In genomic region chr19:33778089-33778791, GRCh38 we compare ENCODE assay signal across 8 cellular contexts. TPM values are rescaled to one million over a fixed set of nuclear protein-coding genes. Genes with fewer than 3 reads are reported as not detected.
DNase-seq lines count a peak whose midpoint lies in the region; ATAC-seq and TF ChIP-seq lines count a peak whose summit lies in the region.

No MANE protein-coding gene starts in this region.

- peaks cover 5% of the 10 kb centered on the region for H3K36me3 Mint-ChIP-seq in Caco-2 (ENCODE audit: insufficient read depth, unreplicated experiment)
- no peaks in the 10 kb centered on the region for H3K36me3 Mint-ChIP-seq in activated T-helper 17 cell treated with anti-CD3 and anti-CD28 coated beads, Interleukin-2, amount 50 U/mL, for 72 hours (ENCODE audit: low read depth)

- H3K27ac ChIP-seq in thoracic aorta = no peak overlapping the region

- peak; percentile 84 for ATAC-seq in GM21423 (IDR thresholded peaks at IDR 0.05; ENCODE audit: unreplicated experiment)
- peak; percentile 91 for ATAC-seq in activated T-helper 17 cell treated with anti-CD3 and anti-CD28 coated beads, Interleukin-2, amount 50 U/mL, for 72 hours (replicated peaks)
- ATAC-seq in thoracic aorta (ENCODE audit: insufficient number of reproducible peaks, low FRiP score, low read depth) = peak; percentile 82

- H3K4me1 ChIP-seq in Caco-2 (no peaks in the 10 kb centered on the region), thoracic aorta (ENCODE audit: control insufficient read depth in 1 of 2, low read depth in 2 of 2) (peaks cover 4 to 16% of the 10 kb centered on the region in 2 donors)

- peaks cover 31% of the 10 kb centered on the region for H3K27me3 Mint-ChIP-seq in Caco-2 (ENCODE audit: insufficient read depth, unreplicated experiment)
- peaks cover 13% of the 10 kb centered on the region for H3K27me3 Mint-ChIP-seq in activated T-helper 17 cell treated with anti-CD3 and anti-CD28 coated beads, Interleukin-2, amount 50 U/mL, for 72 hours

- peaks cover 14% of the 10 kb centered on the region for H3K4me1 Mint-ChIP-seq in Caco-2 (ENCODE audit: low read depth, unreplicated experiment)
- H3K4me1 Mint-ChIP-seq in activated T-helper 17 cell treated with anti-CD3 and anti-CD28 coated beads, Interleukin-2, amount 50 U/mL, for 72 hours = peaks cover 12% of the 10 kb centered on the region

- POLR2A ChIA-PET in Caco-2 (lab: Charles Lee) = interaction anchor here (0.5 to 0.6 kb wide), 2 partner anchors 220 to 602 kb away, joined by 3 read pairs; no protein-coding TSS in a partner anchor

- intact Hi-C loops in Caco-2 (cut with micrococcal nuclease; ENCODE audit: unreplicated experiment) = loop anchor here (1.0 to 5.0 kb wide), 5 partner anchors 17 to 934 kb away; no protein-coding TSS in a partner anchor

- CTCF ChIA-PET in Caco-2 (lab: Charles Lee) = interaction anchor here (0.6 to 3.5 kb wide), 46 partner anchors 9 to 955 kb away, joined by 3 to 89 read pairs (median 4); partner anchors contain the start of gene KCTD15

- peak overlapping the region; percentile 85 for H3K4me3 Mint-ChIP-seq in Caco-2 (ENCODE audit: unreplicated experiment)
- no peak overlapping the region for H3K4me3 Mint-ChIP-seq in activated T-helper 17 cell treated with anti-CD3 and anti-CD28 coated beads, Interleukin-2, amount 50 U/mL, for 72 hours

- peak overlapping the region; percentile 32 for H3K4me3 ChIP-seq in Caco-2 (ENCODE audit: low read depth, low read length)
- H3K4me3 ChIP-seq in Jurkat, Clone E6-1 (ENCODE audit: low read length) = peak overlapping the region; percentile 16
- no peak overlapping the region for H3K4me3 ChIP-seq in fibroblast of villous mesenchyme (ENCODE audit: low read depth, low read length)
- peak overlapping the region; percentile 25 for H3K4me3 ChIP-seq in thoracic aorta

- H3K9me3 Mint-ChIP-seq in Caco-2 (ENCODE audit: unreplicated experiment) = no peaks in the 10 kb centered on the region
- H3K9me3 Mint-ChIP-seq in activated T-helper 17 cell treated with anti-CD3 and anti-CD28 coated beads, Interleukin-2, amount 50 U/mL, for 72 hours = no peaks in the 10 kb centered on the region

- no TSS peak for BruUV-seq in Caco-2 (replicated peaks; lab: Mats Ljungman, UMichigan)

- TF ChIP-seq CTCF in Caco-2 (IDR thresholded peaks at IDR 0.05; ENCODE audit: insufficient read depth in 1 of 2, low read depth in 1 of 2, low read length in 1 of 2, severe bottlenecking in 1 of 2, unreplicated experiment in 1 of 2) = peak; percentile 100
- peak; percentile 100 for TF ChIP-seq CTCF in fibroblast of villous mesenchyme (IDR thresholded peaks at IDR 0.05; ENCODE audit: insufficient read depth, low read depth, low read length)
- TF ChIP-seq CTCF in thoracic aorta (IDR thresholded peaks at IDR 0.05) = peak; percentile 100

- no peaks in the 10 kb centered on the region for H3K36me3 ChIP-seq in Caco-2 (ENCODE audit: control insufficient read depth, insufficient read depth, low read length)
- H3K36me3 ChIP-seq in thoracic aorta = no peaks in the 10 kb centered on the region

- DNase-seq in Caco-2 = peak; percentile 70 to 92
- DNase-seq in Jurkat, Clone E6-1 (ENCODE audit: low read depth, low spot score) = peak; percentile 60
- peak; percentile 61 for DNase-seq in RPMI7951 (ENCODE audit: low read depth)
- DNase-seq in fibroblast of villous mesenchyme (ENCODE audit: low read depth) = peak; percentile 66
- DNase-seq in nucleus accumbens (lab: John Stamatoyannopoulos, UW) = peak in 51 of 56 donors; percentile 27 to 87 (median 60)
- DNase-seq in thoracic aorta (ENCODE audit: low spot score) = no peak

- H3K9me3 ChIP-seq in Caco-2 (no peaks in the 10 kb centered on the region), thoracic aorta (no peaks in the 10 kb centered on the region)

- H3K27me3 ChIP-seq in Caco-2 (replicated peaks; ENCODE audit: control insufficient read depth, insufficient read depth, low read length) (no peaks in the 10 kb centered on the region; the same call in 1 of the 2 replicates), thoracic aorta (replicated peaks; ENCODE audit: insufficient read depth) (no peaks in the 10 kb centered on the region)

- peak overlapping the region; percentile 1 for H3K27ac Mint-ChIP-seq in Caco-2 (ENCODE audit: unreplicated experiment)
- no peak overlapping the region for H3K27ac Mint-ChIP-seq in activated T-helper 17 cell treated with anti-CD3 and anti-CD28 coated beads, Interleukin-2, amount 50 U/mL, for 72 hours

RNA-seq across cellular contexts. Expression of gene KCTD15, which starts 18.4 kb away (rescaled TPM):
- total RNA-seq in Caco-2 (2022) (20.6 and 34.6 TPM in 2 replicates), fibroblast of villous mesenchyme (13.0 and 18.0 TPM in 2 replicates), thoracic aorta (10 to 100 TPM; 57.5 to 72.2 TPM)
- 14.2 TPM for polyA plus RNA-seq in Jurkat, Clone E6-1 (2012; ENCODE audit: insufficient read depth, insufficient read length)
- 62.4 and 95.0 TPM in 2 replicates for total RNA-seq in RPMI7951 (2014; rRNA removed; shearing (Covaris generic))
- total RNA-seq in activated T-helper 17 cell treated with anti-CD3 and anti-CD28 coated beads, Interleukin-2, amount 50 U/mL, for 72 hours = 10 to 100 TPM in 1 of 2 donors, 1 to 10 TPM in 1; 8.4 to 11.7 TPM
